ENCODE assay signal across 9 cellular contexts in the genomic region with DNA sequence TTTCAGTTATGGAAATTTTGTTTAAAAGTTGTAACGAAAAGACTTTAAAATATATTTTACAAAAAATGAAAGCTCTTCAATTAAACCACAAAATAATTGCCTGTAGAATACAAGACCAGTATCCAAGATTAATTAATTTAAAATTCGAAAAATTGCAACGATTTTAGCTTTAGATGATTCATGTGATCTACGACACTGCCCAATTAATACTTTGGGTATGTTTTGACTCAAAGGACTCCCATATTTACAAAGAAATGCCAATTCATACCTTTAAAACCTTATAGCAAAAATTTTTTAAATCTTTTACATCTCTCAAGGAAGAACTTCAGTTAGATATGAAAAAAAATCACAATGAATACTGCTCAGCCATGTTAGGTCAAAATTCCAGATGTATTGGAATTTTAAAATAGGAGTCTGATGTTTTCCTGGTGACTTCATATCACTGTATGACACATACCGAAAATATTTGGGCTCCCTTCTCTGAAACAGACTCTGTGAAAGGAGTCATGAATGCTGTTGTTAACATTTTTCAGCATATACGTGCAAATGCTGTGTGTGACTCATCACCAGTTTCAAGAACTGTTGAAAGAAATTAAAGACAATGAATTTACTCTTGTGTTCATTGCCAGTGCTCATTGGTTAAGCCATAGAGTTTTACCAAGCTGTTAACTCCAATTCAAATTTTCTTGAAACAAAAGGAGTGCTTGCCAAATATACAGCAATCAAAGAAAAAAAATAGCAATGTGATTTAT. TPM values are rescaled to one million over a fixed set of nuclear protein-coding genes. Genes with fewer than 3 reads are reported as not detected.
DNase-seq lines count a peak whose midpoint lies in the region; ATAC-seq, FAIRE-seq and TF ChIP-seq lines count a peak whose summit lies in the region.
"Had no signal": no experiment of that assay in that cellular context is flagged by ENCODE, and none has a peak within 500 bp of the region (broad histone marks: within the 10 kb centered on the region; RNA-seq: fewer than 3 reads in every experiment).

No MANE protein-coding gene starts in this region.

- H3K4me1 Mint-ChIP-seq in CD8-positive, alpha-beta memory T cell, result peaks cover 0 to 4% (median 1%) of the 10 kb centered on the region in 3 donors

- peak; percentile 96 for FAIRE-seq in endothelial cell of umbilical vein (lab: Jason Lieb, UNC)

- no peak overlapping the region for H2AFZ ChIP-seq in endothelial cell of umbilical vein (ENCODE audit: low read depth, low read length)

- H3K4me3 ChIP-seq in CD8-positive, alpha-beta memory T cell (ENCODE audit: low read length), result no peak overlapping the region
- H3K4me3 ChIP-seq in NT2/D1 (ENCODE audit: insufficient read length, low read depth) (no peak overlapping the region), endothelial cell of umbilical vein (replicated peaks in 1 of 3; ENCODE audit: insufficient read depth in 1 of 3, low read depth in 1 of 3, low read length in 3 of 3) (peak overlapping the region in 2 of 3 experiments; percentile 13 to 45), sigmoid colon (peak overlapping the region in 1 of 4 donors; percentile 6)

- H3K27me3 ChIP-seq in CD8-positive, alpha-beta memory T cell (ENCODE audit: insufficient read depth, low read length, poor library complexity, severe bottlenecking), result no peaks in the 10 kb centered on the region
- H3K27me3 ChIP-seq in NT2/D1 (ENCODE audit: insufficient read depth, insufficient read length), result no peaks in the 10 kb centered on the region
- H3K27me3 ChIP-seq in endothelial cell of umbilical vein (ENCODE audit: control insufficient read depth in 2 of 2, insufficient read depth in 2 of 2, low read length in 2 of 2), result no peaks in the 10 kb centered on the region
- H3K27me3 ChIP-seq in sigmoid colon, result no peaks in the 10 kb centered on the region

- DNase-seq in CD8-positive, alpha-beta memory T cell, result no peak
- peak; percentile 54 for DNase-seq in NT2/D1 (ENCODE audit: low read depth, low spot score)
- peak; percentile 93 for DNase-seq in endothelial cell of umbilical vein (ENCODE audit: low read depth, low spot score)
- no peak for DNase-seq in sigmoid colon
- DNase-seq in stimulated activated CD4-positive, alpha-beta T cell treated with anti-CD3 and anti-CD28 coated beads, Interleukin-2, amount 100 ng/mL, for 48 hours, result no peak
- DNase-seq in effector CD8-positive, alpha-beta T cell (lab: John Stamatoyannopoulos, UW), result no peak

- CTCF ChIA-PET in CD8-positive, alpha-beta memory T cell (lab: Charles Lee), result no interaction called here
- CTCF ChIA-PET in endothelial cell of umbilical vein (lab: Charles Lee), result interaction anchor here (0.8 to 2.7 kb wide), 5 partner anchors 20 to 1399 kb away, joined by 3 to 10 read pairs (median 3); no protein-coding TSS in a partner anchor

- no peaks in the 10 kb centered on the region for H3K36me3 ChIP-seq in CD8-positive, alpha-beta memory T cell (ENCODE audit: insufficient read depth, low read length)
- H3K36me3 ChIP-seq in NT2/D1 (ENCODE audit: insufficient read depth, insufficient read length, low read length) (no peaks in the 10 kb centered on the region), endothelial cell of umbilical vein (ENCODE audit: control insufficient read depth in 2 of 2, extremely low read depth in 1 of 2, insufficient read depth in 2 of 2, low read length in 2 of 2) (no peaks in the 10 kb centered on the region), sigmoid colon (no peaks in the 10 kb centered on the region)

- no peak overlapping the region for H3K4me3 Mint-ChIP-seq in CD8-positive, alpha-beta memory T cell

- no peak for TF ChIP-seq EP300 in sigmoid colon (IDR thresholded peaks at IDR 0.05)

- peaks cover 0 to 2% (median 0%) of the 10 kb centered on the region in 3 donors for H3K36me3 Mint-ChIP-seq in CD8-positive, alpha-beta memory T cell

- no peaks in the 10 kb centered on the region for H3K9me1 ChIP-seq in endothelial cell of umbilical vein (replicated peaks; ENCODE audit: control insufficient read depth, extremely low read depth, insufficient read depth, low read length)

- no peaks in the 10 kb centered on the region for H4K20me1 ChIP-seq in endothelial cell of umbilical vein (replicated peaks; ENCODE audit: control insufficient read depth, extremely low read depth, insufficient read depth, low read length)

- peaks cover 0 to 2% (median 0%) of the 10 kb centered on the region in 5 donors for H3K9me3 Mint-ChIP-seq in CD8-positive, alpha-beta memory T cell

- WGBS in sigmoid colon, 2 donors, result 65 to 72% methylated on average over 6 of the region's 6 CpGs

- H3K9me3 ChIP-seq in CD8-positive, alpha-beta memory T cell (ENCODE audit: low read length), result no peaks in the 10 kb centered on the region
- no peaks in the 10 kb centered on the region for H3K9me3 ChIP-seq in NT2/D1 (ENCODE audit: insufficient read depth, low read length)
- H3K9me3 ChIP-seq in endothelial cell of umbilical vein (replicated peaks; ENCODE audit: control insufficient read depth, insufficient read depth, low read length), result no peaks in the 10 kb centered on the region
- H3K9me3 ChIP-seq in sigmoid colon, result no peaks in the 10 kb centered on the region

- TF ChIP-seq POLR2A in endothelial cell of umbilical vein (IDR thresholded peaks at IDR 0.05; ENCODE audit: low read depth, low read length) (no peak), sigmoid colon (IDR thresholded peaks at IDR 0.05) (no peak)

- BruUV-seq in endothelial cell of umbilical vein (replicated peaks; lab: Mats Ljungman, UMichigan), result no TSS peak

- ATAC-seq in GM21723 (IDR thresholded peaks at IDR 0.05; ENCODE audit: unreplicated experiment) (peak; percentile 92), HG02970 (IDR thresholded peaks at IDR 0.05; ENCODE audit: low FRiP score, unreplicated experiment) (no peak)

- TF ChIP-seq CTCF in endothelial cell of umbilical vein (IDR thresholded peaks at IDR 0.05; ENCODE audit: extremely low read depth in 1 of 2, insufficient read depth in 1 of 2, low read depth in 1 of 2, low read length in 2 of 2) (no peak), sigmoid colon (IDR thresholded peaks at IDR 0.05) (no peak)

- H3K4me1 ChIP-seq in CD8-positive, alpha-beta memory T cell (ENCODE audit: insufficient read depth, low read length), result no peaks in the 10 kb centered on the region
- H3K4me1 ChIP-seq in NT2/D1 (ENCODE audit: insufficient read depth, insufficient read length), result peaks cover 3% of the 10 kb centered on the region
- peaks cover 25% of the 10 kb centered on the region for H3K4me1 ChIP-seq in endothelial cell of umbilical vein (ENCODE audit: control insufficient read depth, extremely low read depth, insufficient read depth, low read length)
- H3K4me1 ChIP-seq in sigmoid colon, result no peaks in the 10 kb centered on the region

- intact Hi-C loops in endothelial cell of umbilical vein (cut with micrococcal nuclease), result loop anchor here (1.0 to 5.0 kb wide), 5 partner anchors 14 to 1409 kb away; a partner anchor contains a TSS
- intact Hi-C loops in sigmoid colon (cut with DNase I), result no loop called here

- POLR2A ChIA-PET in CD8-positive, alpha-beta memory T cell (lab: Charles Lee), result no interaction called here
- POLR2A ChIA-PET in endothelial cell of umbilical vein (lab: Charles Lee), result interaction anchor here (1.3 kb wide), 1 partner anchor 27 kb away, joined by 5 read pairs; no protein-coding TSS in a partner anchor

- no peaks in the 10 kb centered on the region for H3K79me2 ChIP-seq in endothelial cell of umbilical vein (ENCODE audit: control insufficient read depth, insufficient read depth, low read length)

- H3K9ac ChIP-seq in NT2/D1 (ENCODE audit: insufficient read length, low read depth) (no peak overlapping the region), endothelial cell of umbilical vein (replicated peaks; ENCODE audit: extremely low read depth, insufficient read depth, low read length) (peak overlapping the region; percentile 91)

- peak overlapping the region; percentile 9 for H3K27ac ChIP-seq in CD8-positive, alpha-beta memory T cell (ENCODE audit: low read depth, low read length)
- H3K27ac ChIP-seq in endothelial cell of umbilical vein (ENCODE audit: insufficient read depth, low read depth, low read length) (peak overlapping the region; percentile 94), sigmoid colon (peak overlapping the region in 3 of 4 donors; percentile 15 to 45 (median 42))

- H3K27me3 Mint-ChIP-seq in CD8-positive, alpha-beta memory T cell, result peaks cover 0 to 4% of the 10 kb centered on the region in 2 donors
- H3K27me3 Mint-ChIP-seq: IgD-negative memory B cell had no signal

- peak overlapping the region; percentile 89 for H3K4me2 ChIP-seq in endothelial cell of umbilical vein (ENCODE audit: insufficient read depth, low read length)

- H3K27ac Mint-ChIP-seq in CD8-positive, alpha-beta memory T cell, result no peak overlapping the region
- H3K27ac Mint-ChIP-seq: IgD-negative memory B cell had no signal

- dilution Hi-C loops in endothelial cell of umbilical vein (cut with MboI; ENCODE audit: extremely low pct_ligation_motif_present, low sequenced_read_pairs), result no loop called here

TF ChIP-seq in endothelial cell of umbilical vein, 7 proteins besides CTCF, POLR2A, EP300 and RAD21:
- TF ChIP-seq FOS (IDR thresholded peaks at IDR 0.05; ENCODE audit: borderline replicate concordance, insufficient read depth, low read length), result peak; percentile 85
- peak; percentile 96 for TF ChIP-seq JUN (IDR thresholded peaks at IDR 0.05; ENCODE audit: borderline replicate concordance, insufficient read depth, insufficient read length, low read depth)
- TF ChIP-seq, protein P1, sequence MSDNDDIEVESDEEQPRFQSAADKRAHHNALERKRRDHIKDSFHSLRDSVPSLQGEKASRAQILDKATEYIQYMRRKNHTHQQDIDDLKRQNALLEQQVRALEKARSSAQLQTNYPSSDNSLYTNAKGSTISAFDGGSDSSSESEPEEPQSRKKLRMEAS (IDR thresholded peaks at IDR 0.05; ENCODE audit: insufficient read depth, insufficient read length), result no peak

RNA-seq across cellular contexts. Expression of a gene that starts 13.8 kb away (rescaled TPM):
- total RNA-seq in CD8-positive, alpha-beta memory T cell, result 100 to 1,000 TPM; 131 to 134 TPM
- polyA plus RNA-seq in CD8-positive, alpha-beta memory T cell, result 69.3 TPM
- total RNA-seq in endothelial cell of umbilical vein (173 and 177 TPM in 2 replicates), sigmoid colon (10 to 100 TPM; 62.6 to 84.5 (median 70.0) TPM)
- polyA plus RNA-seq in endothelial cell of umbilical vein (45.5 and 57.1 TPM in 2 replicates), sigmoid colon (10 to 100 TPM; 64.3 to 65.8 (median 64.5) TPM)
- polyA plus RNA-seq in endothelial cell of umbilical vein (2011; cell fraction: cytosol; rRNA removed), result 91.1 and 95.9 TPM in 2 replicates
- 38.6 and 56.7 TPM in 2 replicates for polyA plus RNA-seq in endothelial cell of umbilical vein (2011; cell fraction: nucleus; rRNA removed)
- polyA plus RNA-seq in endothelial cell of umbilical vein (2012), result 171 and 211 TPM in 2 replicates
- polyA minus RNA-seq in endothelial cell of umbilical vein, result 41.3 and 48.6 TPM in 2 replicates
- polyA minus RNA-seq in endothelial cell of umbilical vein (2011; cell fraction: cytosol; rRNA and poly(A)+ RNA removed), result 167 TPM
- 20.0 and 22.6 TPM in 2 replicates for polyA minus RNA-seq in endothelial cell of umbilical vein (2011; cell fraction: nucleus; rRNA and poly(A)+ RNA removed)

Comparison
In these comparisons a context has a peak if more than half of its experiments do, and no peak if none do; other contexts are left out.
1. DNase-seq: peak in NT2/D1 (single experiment) and endothelial cell of umbilical vein (single experiment); none in CD8-positive, alpha-beta memory T cell (0 of 5), sigmoid colon (single experiment), stimulated activated CD4-positive, alpha-beta T cell treated with anti-CD3 and anti-CD28 coated beads, Interleukin-2, amount 100 ng/mL, for 48 hours (0 of 2) and effector CD8-positive, alpha-beta T cell (single experiment).
2. H3K27ac ChIP-seq: peak in every context shown above with its lines; median percentile 94 in endothelial cell of umbilical vein; 42 in sigmoid colon; 9 in CD8-positive, alpha-beta memory T cell.
3. H3K4me3 ChIP-seq: peak in endothelial cell of umbilical vein (2 of 3); none in CD8-positive, alpha-beta memory T cell (single experiment) and NT2/D1 (single experiment).